In the genomic region with DNA sequence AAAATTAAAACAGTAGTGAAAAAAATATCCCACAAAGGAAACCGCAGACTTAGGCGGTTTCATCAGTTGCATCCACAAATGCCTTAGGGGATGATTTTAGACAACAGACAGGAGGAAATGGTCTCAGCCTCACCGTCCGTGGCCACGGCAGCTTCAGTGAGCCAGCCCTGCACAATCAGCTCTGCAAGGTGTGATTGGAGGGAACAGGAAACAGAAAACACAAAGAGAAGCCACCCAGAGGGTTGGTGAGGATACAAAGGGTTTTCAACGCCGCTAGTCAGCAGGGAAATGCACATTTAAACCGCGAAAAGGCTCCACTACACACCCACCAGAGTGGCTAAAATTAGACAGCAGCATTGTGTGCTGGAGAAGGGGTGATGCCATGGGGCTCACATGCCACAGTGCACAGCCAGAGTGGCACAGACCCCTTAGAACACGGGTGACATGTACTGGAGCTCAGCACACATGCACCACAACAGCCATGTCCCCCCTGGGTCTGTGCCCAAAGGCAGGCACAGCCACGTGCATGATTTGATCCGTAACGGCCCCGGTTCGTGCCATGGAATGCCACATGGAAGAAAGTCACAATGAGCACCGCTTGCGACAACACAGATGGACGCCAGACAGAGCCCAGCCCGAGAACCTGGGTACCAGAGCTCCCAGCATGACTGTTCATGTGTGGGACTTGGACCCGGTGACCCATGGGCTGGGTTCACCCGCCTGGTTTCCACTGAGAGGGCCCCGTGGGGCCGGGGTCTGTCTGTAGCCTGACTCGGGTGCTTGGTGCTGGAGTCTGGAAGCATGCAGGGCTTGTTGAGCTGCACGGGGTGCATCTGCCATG, we compare ENCODE assay signal across 1 cellular context.
TF ChIP-seq lines count a peak whose summit lies in the region.

No MANE protein-coding gene starts in this region.

TF ChIP-seq in H1, 55 proteins besides CTCF, POLR2A, EP300 and RAD21 (continued from another document):
- no peak for TF ChIP-seq BACH1 (IDR thresholded peaks at IDR 0.05; ENCODE audit: low read length)
- TF ChIP-seq JUND (IDR thresholded peaks at IDR 0.05; ENCODE audit: low read length), result no peak
- TF ChIP-seq NANOG (IDR thresholded peaks at IDR 0.05; ENCODE audit: insufficient read depth, low read depth, low read length, poor library complexity, severe bottlenecking), result no peak
- no peak for TF ChIP-seq RXRA (IDR thresholded peaks at IDR 0.05; ENCODE audit: insufficient read depth, low read depth, low read length)
- TF ChIP-seq, protein P1, sequence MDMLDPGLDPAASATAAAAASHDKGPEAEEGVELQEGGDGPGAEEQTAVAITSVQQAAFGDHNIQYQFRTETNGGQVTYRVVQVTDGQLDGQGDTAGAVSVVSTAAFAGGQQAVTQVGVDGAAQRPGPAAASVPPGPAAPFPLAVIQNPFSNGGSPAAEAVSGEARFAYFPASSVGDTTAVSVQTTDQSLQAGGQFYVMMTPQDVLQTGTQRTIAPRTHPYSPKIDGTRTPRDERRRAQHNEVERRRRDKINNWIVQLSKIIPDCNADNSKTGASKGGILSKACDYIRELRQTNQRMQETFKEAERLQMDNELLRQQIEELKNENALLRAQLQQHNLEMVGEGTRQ (IDR thresholded peaks at IDR 0.05; ENCODE audit: low read length), result no peak
- TF ChIP-seq CTBP2 (IDR thresholded peaks at IDR 0.05; ENCODE audit: borderline replicate concordance, insufficient read depth, insufficient read length, low read length), result no peak
- no peak for TF ChIP-seq PHF8 (conservative IDR thresholded peaks at IDR 0.05; ENCODE audit: low read depth, low read length)
- TF ChIP-seq KDM4A (IDR thresholded peaks at IDR 0.05; ENCODE audit: low read depth, low read length, severe bottlenecking), result no peak
- TF ChIP-seq RFX5 (IDR thresholded peaks at IDR 0.05; ENCODE audit: borderline replicate concordance, low read depth, low read length), result no peak
- no peak for TF ChIP-seq SP2 (IDR thresholded peaks at IDR 0.05; ENCODE audit: low read length)
